ENCODE assay signal across 28 cellular contexts in the genomic region with DNA sequence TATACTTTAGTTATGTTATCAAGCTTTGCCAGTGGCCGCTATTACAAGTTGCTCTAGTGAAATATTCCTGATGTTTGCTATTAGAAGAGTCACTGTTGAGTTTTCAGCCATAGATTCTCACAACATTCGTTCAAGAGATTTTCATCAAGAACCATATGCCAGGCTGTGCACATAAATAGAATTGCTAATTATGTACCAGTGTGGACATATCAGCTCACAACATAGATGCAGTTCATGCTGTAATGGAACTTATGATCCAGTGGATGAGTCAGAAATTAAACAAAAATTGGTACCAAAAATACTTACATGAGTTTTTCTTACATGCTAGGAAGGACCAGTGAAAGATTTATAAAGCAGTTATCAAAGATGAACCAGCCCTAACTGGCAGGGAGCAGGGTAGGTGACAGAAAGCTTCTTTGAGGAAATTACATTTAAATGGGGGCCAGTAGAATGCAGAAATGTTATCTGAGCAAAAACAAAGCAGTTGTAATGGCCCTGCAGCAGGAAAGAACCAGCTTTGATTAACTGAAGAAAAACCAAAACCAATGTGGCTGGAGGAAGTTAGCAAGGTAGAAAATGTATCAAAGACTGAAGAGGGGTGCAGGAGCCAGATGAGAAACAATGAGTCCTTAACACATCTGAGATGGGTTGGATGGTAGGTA.
"Had no signal": no experiment of that assay in that cellular context is flagged by ENCODE, and none has a peak within 500 bp of the region (broad histone marks: within the 10 kb centered on the region; RNA-seq: fewer than 3 reads in every experiment).

No MANE protein-coding gene starts in this region.

- H3K4me3 Mint-ChIP-seq: dendritic cell treated with granulocyte-macrophage colony-stimulating factor and Interleukin-4, amounts not matched to agents 40 ng/mL and 50 ng/mL, for 4 days; memory B cell; naive B cell; nephron; neural progenitor cell; stimulated activated naive B cell treated with anti-CD40 and anti-IgM and Interleukin-4, amounts not matched to agents 10 μg/mL and 1 μg/mL and 100 μg/mL, for 72 hours; stimulated activated naive CD8-positive, alpha-beta T cell treated with anti-CD3 and anti-CD28 coated beads, Interleukin-15, Interleukin-2, amounts not matched to agents 100 ng/mL and 50 ng/mL, for 24 hours had no signal

- H2AFZ ChIP-seq: neural progenitor cell had no signal

- H3K36me3 Mint-ChIP-seq: memory B cell; naive B cell; neural progenitor cell; stimulated activated naive B cell treated with anti-CD40 and anti-IgM and Interleukin-4, amounts not matched to agents 10 μg/mL and 1 μg/mL and 100 μg/mL, for 72 hours had no signal

- H3K4me2 ChIP-seq: neural progenitor cell had no signal

- ATAC-seq: heart right ventricle; left lobe of liver; mucosa of descending colon; psoas muscle; right cardiac atrium; stimulated activated naive B cell treated with anti-CD40 and anti-IgM and Interleukin-4, amounts not matched to agents 10 μg/mL and 1 μg/mL and 100 μg/mL, for 72 hours; upper lobe of right lung had no signal

- H3K27ac Mint-ChIP-seq: dendritic cell treated with granulocyte-macrophage colony-stimulating factor and Interleukin-4, amounts not matched to agents 40 ng/mL and 50 ng/mL, for 4 days; memory B cell; naive B cell; nephron; neural progenitor cell; stimulated activated naive B cell treated with anti-CD40 and anti-IgM and Interleukin-4, amounts not matched to agents 10 μg/mL and 1 μg/mL and 100 μg/mL, for 72 hours; stimulated activated naive CD8-positive, alpha-beta T cell treated with anti-CD3 and anti-CD28 coated beads, Interleukin-15, Interleukin-2, amounts not matched to agents 100 ng/mL and 50 ng/mL, for 24 hours had no signal

- H3K36me3 ChIP-seq: colonic mucosa, esophagus squamous epithelium, heart right ventricle, neural progenitor cell, sigmoid colon, spleen, suprapubic skin, transverse colon, upper lobe of right lung, uterus had no signal

- FAIRE-seq: endothelial cell of umbilical vein, kidney had no signal

- H3K27me3 Mint-ChIP-seq: dendritic cell treated with granulocyte-macrophage colony-stimulating factor and Interleukin-4, amounts not matched to agents 40 ng/mL and 50 ng/mL, for 4 days; memory B cell; naive B cell; stimulated activated naive B cell treated with anti-CD40 and anti-IgM and Interleukin-4, amounts not matched to agents 10 μg/mL and 1 μg/mL and 100 μg/mL, for 72 hours; stimulated activated naive CD8-positive, alpha-beta T cell treated with anti-CD3 and anti-CD28 coated beads, Interleukin-15, Interleukin-2, amounts not matched to agents 100 ng/mL and 50 ng/mL, for 24 hours had no signal

- H3K27ac ChIP-seq: colonic mucosa, esophagus squamous epithelium, heart right ventricle, neural progenitor cell, psoas muscle, sigmoid colon, skin epidermis, spleen, suprapubic skin, transverse colon, upper lobe of right lung, uterus had no signal

- H3K4me3 ChIP-seq: colonic mucosa, esophagus squamous epithelium, heart right ventricle, lung, mucosa of descending colon, neural progenitor cell, psoas muscle, sigmoid colon, skin epidermis, spleen, suprapubic skin, transverse colon, upper lobe of right lung, uterus had no signal

- H3K4me1 ChIP-seq: colonic mucosa, esophagus squamous epithelium, heart right ventricle, psoas muscle, sigmoid colon, spleen, suprapubic skin, transverse colon, upper lobe of right lung, uterus had no signal

- H3K27me3 ChIP-seq: colonic mucosa, esophagus squamous epithelium, heart right ventricle, neural progenitor cell, sigmoid colon, spleen, suprapubic skin, transverse colon, upper lobe of right lung, uterus had no signal

- DNase-seq: colonic mucosa; effector memory CD4-positive, alpha-beta T cell; esophagus squamous epithelium; foreskin melanocyte; glutamatergic neuron; heart right ventricle; kidney; mucosa of descending colon; naive B cell; nucleus accumbens; psoas muscle; right cardiac atrium; sigmoid colon; spleen; stimulated activated naive B cell treated with anti-CD40 and anti-IgM and Interleukin-4, amounts not matched to agents 10 μg/mL and 1 μg/mL and 100 μg/mL, for 72 hours; transverse colon; upper lobe of right lung; uterus had no signal

- H3K9ac ChIP-seq: neural progenitor cell had no signal

- H3K9me3 Mint-ChIP-seq: nephron, neural progenitor cell had no signal

- H3K4me1 Mint-ChIP-seq: memory B cell; naive B cell; nephron; neural progenitor cell; stimulated activated naive B cell treated with anti-CD40 and anti-IgM and Interleukin-4, amounts not matched to agents 10 μg/mL and 1 μg/mL and 100 μg/mL, for 72 hours had no signal

- H3K9me3 ChIP-seq: colonic mucosa, esophagus squamous epithelium, transverse colon, upper lobe of right lung, uterus had no signal
